ENCODE assay signal across 1 cellular context in genomic region chr13:28434934-28435333, GRCh38.
TF ChIP-seq lines count a peak whose summit lies in the region.

No MANE protein-coding gene starts in this region.

TF ChIP-seq in H1, 55 proteins besides CTCF, POLR2A, EP300 and RAD21:
- no peak for TF ChIP-seq SRF (IDR thresholded peaks at IDR 0.05; ENCODE audit: low read depth, low read length)
- no peak for TF ChIP-seq HDAC2 (IDR thresholded peaks at IDR 0.05; ENCODE audit: borderline replicate concordance in 1 of 2, low read depth in 2 of 2, low read length in 2 of 2)
- TF ChIP-seq BACH1 (IDR thresholded peaks at IDR 0.05; ENCODE audit: low read length), result no peak
- TF ChIP-seq E2F6 (IDR thresholded peaks at IDR 0.05), result no peak
- TF ChIP-seq RFX5 (IDR thresholded peaks at IDR 0.05; ENCODE audit: borderline replicate concordance, low read depth, low read length), result no peak
- no peak for TF ChIP-seq KDM5A (IDR thresholded peaks at IDR 0.05; ENCODE audit: low read length)
- no peak for TF ChIP-seq SIRT6 (IDR thresholded peaks at IDR 0.05; ENCODE audit: low read length)
- TF ChIP-seq RXRA (IDR thresholded peaks at IDR 0.05; ENCODE audit: insufficient read depth, low read depth, low read length), result no peak
- no peak for TF ChIP-seq JUND (IDR thresholded peaks at IDR 0.05; ENCODE audit: low read length)
- TF ChIP-seq YY1 (IDR thresholded peaks at IDR 0.05; ENCODE audit: low read depth, low read length), result no peak
- TF ChIP-seq MAFK (IDR thresholded peaks at IDR 0.05; ENCODE audit: low read depth, low read length), result no peak
- TF ChIP-seq TCF12 (IDR thresholded peaks at IDR 0.05; ENCODE audit: low read depth, low read length), result no peak
- TF ChIP-seq CHD2 (IDR thresholded peaks at IDR 0.05; ENCODE audit: low read length), result no peak
- no peak for TF ChIP-seq GABPA (IDR thresholded peaks at IDR 0.05; ENCODE audit: borderline replicate concordance, insufficient read depth, low read length)
- TF ChIP-seq SAP30 (IDR thresholded peaks at IDR 0.05; ENCODE audit: insufficient read depth, insufficient replicate concordance, low read length), result no peak
- no peak for TF ChIP-seq POU5F1 (IDR thresholded peaks at IDR 0.05; ENCODE audit: low read depth, low read length)
- TF ChIP-seq ZNF274 (IDR thresholded peaks at IDR 0.05; ENCODE audit: borderline replicate concordance, extremely low read depth, low read length), result no peak
- TF ChIP-seq ASH2L (IDR thresholded peaks at IDR 0.05; ENCODE audit: low read length), result no peak
- no peak for TF ChIP-seq SIX5 (IDR thresholded peaks at IDR 0.05; ENCODE audit: low read depth, low read length)
- no peak for TF ChIP-seq EZH2 (IDR thresholded peaks at IDR 0.05; ENCODE audit: low read depth, low read length, severe bottlenecking)
